8 cellular contexts compared by ENCODE assay signal in genomic region chr7:148124477-148124876, GRCh38.
"Had no signal": no experiment of that assay in that cellular context is flagged by ENCODE, and none has a peak within 500 bp of the region (broad histone marks: within the 10 kb centered on the region; RNA-seq: fewer than 3 reads in every experiment).

No MANE protein-coding gene starts in this region.

- H2AFZ ChIP-seq: GM23338 had no signal

- FAIRE-seq: H1, H54, HepG2, K562 had no signal

- DNase-seq: H9, HCEC 1CT had no signal

- H3K27ac ChIP-seq: HL-60 had no signal

- H3K4me2 ChIP-seq: GM23338 had no signal

- ATAC-seq: GM23338, HepG2, K562 had no signal

- H3K4me3 ChIP-seq: GM23338, K562 had no signal
